ENCODE assay signal across 1 cellular context in the genomic region with DNA sequence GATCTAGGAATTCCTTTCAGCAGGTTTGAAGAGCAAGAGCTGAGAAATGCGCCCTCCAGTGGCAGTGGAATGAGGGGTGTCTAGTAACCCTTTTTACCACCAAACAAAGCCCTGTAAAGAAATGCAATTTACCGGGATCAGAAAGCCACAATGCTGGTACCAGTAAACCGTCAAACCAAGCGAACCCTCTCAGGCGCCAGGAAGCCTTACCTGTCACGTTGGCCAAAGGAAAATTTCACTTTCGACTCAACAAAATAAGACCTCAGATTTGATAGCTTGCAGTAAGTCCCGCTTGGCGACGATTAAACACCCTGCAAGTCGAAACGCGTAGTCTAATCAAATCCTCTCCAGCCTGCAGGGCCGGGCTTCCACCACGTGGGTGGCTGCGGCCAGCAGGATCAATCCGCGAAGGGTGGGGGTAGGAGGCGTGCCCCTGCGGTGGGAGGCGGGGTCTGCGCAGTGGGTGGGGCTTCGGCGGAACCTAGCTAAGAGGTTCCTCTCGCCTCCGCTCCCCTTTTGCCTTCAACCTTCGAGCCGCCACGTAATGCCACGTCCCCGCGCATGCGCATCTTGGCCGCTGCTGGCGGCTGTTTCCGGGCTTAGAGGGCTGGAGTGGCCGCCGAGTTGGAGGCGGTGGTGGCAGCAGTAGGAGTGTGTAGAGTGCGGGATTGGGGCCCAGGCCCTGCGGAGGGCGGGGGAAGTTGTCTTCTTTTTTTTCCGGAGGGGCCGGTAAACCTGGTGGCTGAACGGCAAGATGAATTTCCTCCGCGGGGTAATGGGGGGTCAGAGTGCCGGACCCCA.
A peak's percentile ranks its signal among the peaks of the same experiment; 100 is the strongest.
TF ChIP-seq lines count a peak whose summit lies in the region.

A gene with protein sequence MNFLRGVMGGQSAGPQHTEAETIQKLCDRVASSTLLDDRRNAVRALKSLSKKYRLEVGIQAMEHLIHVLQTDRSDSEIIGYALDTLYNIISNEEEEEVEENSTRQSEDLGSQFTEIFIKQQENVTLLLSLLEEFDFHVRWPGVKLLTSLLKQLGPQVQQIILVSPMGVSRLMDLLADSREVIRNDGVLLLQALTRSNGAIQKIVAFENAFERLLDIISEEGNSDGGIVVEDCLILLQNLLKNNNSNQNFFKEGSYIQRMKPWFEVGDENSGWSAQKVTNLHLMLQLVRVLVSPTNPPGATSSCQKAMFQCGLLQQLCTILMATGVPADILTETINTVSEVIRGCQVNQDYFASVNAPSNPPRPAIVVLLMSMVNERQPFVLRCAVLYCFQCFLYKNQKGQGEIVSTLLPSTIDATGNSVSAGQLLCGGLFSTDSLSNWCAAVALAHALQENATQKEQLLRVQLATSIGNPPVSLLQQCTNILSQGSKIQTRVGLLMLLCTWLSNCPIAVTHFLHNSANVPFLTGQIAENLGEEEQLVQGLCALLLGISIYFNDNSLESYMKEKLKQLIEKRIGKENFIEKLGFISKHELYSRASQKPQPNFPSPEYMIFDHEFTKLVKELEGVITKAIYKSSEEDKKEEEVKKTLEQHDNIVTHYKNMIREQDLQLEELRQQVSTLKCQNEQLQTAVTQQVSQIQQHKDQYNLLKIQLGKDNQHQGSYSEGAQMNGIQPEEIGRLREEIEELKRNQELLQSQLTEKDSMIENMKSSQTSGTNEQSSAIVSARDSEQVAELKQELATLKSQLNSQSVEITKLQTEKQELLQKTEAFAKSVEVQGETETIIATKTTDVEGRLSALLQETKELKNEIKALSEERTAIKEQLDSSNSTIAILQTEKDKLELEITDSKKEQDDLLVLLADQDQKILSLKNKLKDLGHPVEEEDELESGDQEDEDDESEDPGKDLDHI (plus strand): TSS at position 512 of the 801 bp plus-strand sequence. CDS start 243 bp downstream, at position 755.

TF ChIP-seq in HepG2, 621 proteins besides CTCF, POLR2A, EP300 and RAD21 (continued from another document and continues in another):
- TF ChIP-seq, protein P1, sequence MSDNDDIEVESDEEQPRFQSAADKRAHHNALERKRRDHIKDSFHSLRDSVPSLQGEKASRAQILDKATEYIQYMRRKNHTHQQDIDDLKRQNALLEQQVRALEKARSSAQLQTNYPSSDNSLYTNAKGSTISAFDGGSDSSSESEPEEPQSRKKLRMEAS (IDR thresholded peaks at IDR 0.05), result peak; percentile 99
- TF ChIP-seq, protein P2, sequence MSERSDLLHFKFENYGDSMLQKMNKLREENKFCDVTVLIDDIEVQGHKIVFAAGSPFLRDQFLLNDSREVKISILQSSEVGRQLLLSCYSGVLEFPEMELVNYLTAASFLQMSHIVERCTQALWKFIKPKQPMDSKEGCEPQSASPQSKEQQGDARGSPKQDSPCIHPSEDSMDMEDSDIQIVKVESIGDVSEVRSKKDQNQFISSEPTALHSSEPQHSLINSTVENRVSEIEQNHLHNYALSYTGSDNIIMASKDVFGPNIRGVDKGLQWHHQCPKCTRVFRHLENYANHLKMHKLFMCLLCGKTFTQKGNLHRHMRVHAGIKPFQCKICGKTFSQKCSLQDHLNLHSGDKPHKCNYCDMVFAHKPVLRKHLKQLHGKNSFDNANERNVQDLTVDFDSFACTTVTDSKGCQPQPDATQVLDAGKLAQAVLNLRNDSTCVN (CRISPR knock-in tag; IDR thresholded peaks at IDR 0.05; ENCODE audit: borderline replicate concordance), result no peak; the same call in none of the 2 replicates
- TF ChIP-seq PHF21A (CRISPR knock-in tag; IDR thresholded peaks at IDR 0.05) (no peak), CHD4 (IDR thresholded peaks at IDR 0.05; ENCODE audit: borderline replicate concordance, low read length) (no peak; the same call in 1 of the 2 replicates), ELF3 (CRISPR knock-in tag; IDR thresholded peaks at IDR 0.05) (peak; percentile 62; the same call in 1 of the 2 replicates), NAIF1 (CRISPR knock-in tag; IDR thresholded peaks at IDR 0.05; ENCODE audit: borderline replicate concordance) (peak; percentile 84), SIN3A (IDR thresholded peaks at IDR 0.05; ENCODE audit: borderline replicate concordance, low read depth, low read length) (peak; percentile 83; the same call in 1 of the 2 replicates), HDAC1 (CRISPR knock-in tag; IDR thresholded peaks at IDR 0.05) (peak; percentile 51; the same call in 1 of the 2 replicates), EZH2 (conservative IDR thresholded peaks at IDR 0.05; ENCODE audit: low read depth, low read length) (no peak), ZNF343 (CRISPR knock-in tag; IDR thresholded peaks at IDR 0.05) (peak; percentile 66; the same call in 1 of the 2 replicates), REL (CRISPR knock-in tag; conservative IDR thresholded peaks at IDR 0.05) (no peak; the same call in 1 of the 2 replicates), HMG20B (CRISPR knock-in tag; conservative IDR thresholded peaks at IDR 0.05) (no peak; the same call in 1 of the 2 replicates), GABPB1 (CRISPR knock-in tag; IDR thresholded peaks at IDR 0.05) (peak; percentile 90), SRY (CRISPR knock-in tag; IDR thresholded peaks at IDR 0.05) (peak; percentile 56; the same call in 1 of the 2 replicates), JUNB (CRISPR knock-in tag; IDR thresholded peaks at IDR 0.05; ENCODE audit: borderline replicate concordance) (peak; percentile 10; the same call in 1 of the 2 replicates), RFXAP (CRISPR knock-in tag; IDR thresholded peaks at IDR 0.05; ENCODE audit: borderline replicate concordance) (no peak), KDM5A (IDR thresholded peaks at IDR 0.05; ENCODE audit: borderline replicate concordance, low read length) (peak; percentile 20; the same call in 1 of the 2 replicates), RBFOX2 (IDR thresholded peaks at IDR 0.05; ENCODE audit: low read depth, low read length) (peak; percentile 95), CEBPG (CRISPR knock-in tag; IDR thresholded peaks at IDR 0.05) (peak; percentile 41; the same call in 1 of the 2 replicates), GATA4 (IDR thresholded peaks at IDR 0.05; ENCODE audit: borderline replicate concordance, low read depth) (peak; percentile 79), NONO (IDR thresholded peaks at IDR 0.05) (no peak), NONO (CRISPR knock-in tag; conservative IDR thresholded peaks at IDR 0.05) (peak; percentile 64; the same call in 1 of the 2 replicates), DR1 (CRISPR knock-in tag; IDR thresholded peaks at IDR 0.05) (peak; percentile 61), ZFX (CRISPR knock-in tag; IDR thresholded peaks at IDR 0.05; ENCODE audit: low read depth) (peak; percentile 91)
- TF ChIP-seq, protein P3, sequence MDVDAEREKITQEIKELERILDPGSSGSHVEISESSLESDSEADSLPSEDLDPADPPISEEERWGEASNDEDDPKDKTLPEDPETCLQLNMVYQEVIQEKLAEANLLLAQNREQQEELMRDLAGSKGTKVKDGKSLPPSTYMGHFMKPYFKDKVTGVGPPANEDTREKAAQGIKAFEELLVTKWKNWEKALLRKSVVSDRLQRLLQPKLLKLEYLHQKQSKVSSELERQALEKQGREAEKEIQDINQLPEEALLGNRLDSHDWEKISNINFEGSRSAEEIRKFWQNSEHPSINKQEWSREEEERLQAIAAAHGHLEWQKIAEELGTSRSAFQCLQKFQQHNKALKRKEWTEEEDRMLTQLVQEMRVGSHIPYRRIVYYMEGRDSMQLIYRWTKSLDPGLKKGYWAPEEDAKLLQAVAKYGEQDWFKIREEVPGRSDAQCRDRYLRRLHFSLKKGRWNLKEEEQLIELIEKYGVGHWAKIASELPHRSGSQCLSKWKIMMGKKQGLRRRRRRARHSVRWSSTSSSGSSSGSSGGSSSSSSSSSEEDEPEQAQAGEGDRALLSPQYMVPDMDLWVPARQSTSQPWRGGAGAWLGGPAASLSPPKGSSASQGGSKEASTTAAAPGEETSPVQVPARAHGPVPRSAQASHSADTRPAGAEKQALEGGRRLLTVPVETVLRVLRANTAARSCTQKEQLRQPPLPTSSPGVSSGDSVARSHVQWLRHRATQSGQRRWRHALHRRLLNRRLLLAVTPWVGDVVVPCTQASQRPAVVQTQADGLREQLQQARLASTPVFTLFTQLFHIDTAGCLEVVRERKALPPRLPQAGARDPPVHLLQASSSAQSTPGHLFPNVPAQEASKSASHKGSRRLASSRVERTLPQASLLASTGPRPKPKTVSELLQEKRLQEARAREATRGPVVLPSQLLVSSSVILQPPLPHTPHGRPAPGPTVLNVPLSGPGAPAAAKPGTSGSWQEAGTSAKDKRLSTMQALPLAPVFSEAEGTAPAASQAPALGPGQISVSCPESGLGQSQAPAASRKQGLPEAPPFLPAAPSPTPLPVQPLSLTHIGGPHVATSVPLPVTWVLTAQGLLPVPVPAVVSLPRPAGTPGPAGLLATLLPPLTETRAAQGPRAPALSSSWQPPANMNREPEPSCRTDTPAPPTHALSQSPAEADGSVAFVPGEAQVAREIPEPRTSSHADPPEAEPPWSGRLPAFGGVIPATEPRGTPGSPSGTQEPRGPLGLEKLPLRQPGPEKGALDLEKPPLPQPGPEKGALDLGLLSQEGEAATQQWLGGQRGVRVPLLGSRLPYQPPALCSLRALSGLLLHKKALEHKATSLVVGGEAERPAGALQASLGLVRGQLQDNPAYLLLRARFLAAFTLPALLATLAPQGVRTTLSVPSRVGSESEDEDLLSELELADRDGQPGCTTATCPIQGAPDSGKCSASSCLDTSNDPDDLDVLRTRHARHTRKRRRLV (CRISPR knock-in tag; IDR thresholded peaks at IDR 0.05), result peak; percentile 30; the same call in 1 of the 2 replicates
- TF ChIP-seq, protein P4, sequence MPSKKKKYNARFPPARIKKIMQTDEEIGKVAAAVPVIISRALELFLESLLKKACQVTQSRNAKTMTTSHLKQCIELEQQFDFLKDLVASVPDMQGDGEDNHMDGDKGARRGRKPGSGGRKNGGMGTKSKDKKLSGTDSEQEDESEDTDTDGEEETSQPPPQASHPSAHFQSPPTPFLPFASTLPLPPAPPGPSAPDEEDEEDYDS (CRISPR knock-in tag; IDR thresholded peaks at IDR 0.05), result peak; percentile 93
- TF ChIP-seq, protein P5, sequence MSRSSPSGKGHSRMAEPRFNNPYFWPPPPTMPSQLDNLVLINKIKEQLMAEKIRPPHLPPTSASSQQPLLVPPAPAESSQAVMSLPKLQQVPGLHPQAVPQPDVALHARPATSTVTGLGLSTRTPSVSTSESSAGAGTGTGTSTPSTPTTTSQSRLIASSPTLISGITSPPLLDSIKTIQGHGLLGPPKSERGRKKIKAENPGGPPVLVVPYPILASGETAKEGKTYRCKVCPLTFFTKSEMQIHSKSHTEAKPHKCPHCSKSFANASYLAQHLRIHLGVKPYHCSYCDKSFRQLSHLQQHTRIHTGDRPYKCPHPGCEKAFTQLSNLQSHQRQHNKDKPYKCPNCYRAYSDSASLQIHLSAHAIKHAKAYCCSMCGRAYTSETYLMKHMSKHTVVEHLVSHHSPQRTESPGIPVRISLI (CRISPR knock-in tag; IDR thresholded peaks at IDR 0.05; ENCODE audit: borderline replicate concordance), result peak; percentile 48; the same call in 1 of the 2 replicates
- TF ChIP-seq, protein P6, sequence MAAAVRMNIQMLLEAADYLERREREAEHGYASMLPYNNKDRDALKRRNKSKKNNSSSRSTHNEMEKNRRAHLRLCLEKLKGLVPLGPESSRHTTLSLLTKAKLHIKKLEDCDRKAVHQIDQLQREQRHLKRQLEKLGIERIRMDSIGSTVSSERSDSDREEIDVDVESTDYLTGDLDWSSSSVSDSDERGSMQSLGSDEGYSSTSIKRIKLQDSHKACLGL (CRISPR knock-in tag; IDR thresholded peaks at IDR 0.05), result peak; percentile 56; the same call in 1 of the 2 replicates
- TF ChIP-seq, protein P7, sequence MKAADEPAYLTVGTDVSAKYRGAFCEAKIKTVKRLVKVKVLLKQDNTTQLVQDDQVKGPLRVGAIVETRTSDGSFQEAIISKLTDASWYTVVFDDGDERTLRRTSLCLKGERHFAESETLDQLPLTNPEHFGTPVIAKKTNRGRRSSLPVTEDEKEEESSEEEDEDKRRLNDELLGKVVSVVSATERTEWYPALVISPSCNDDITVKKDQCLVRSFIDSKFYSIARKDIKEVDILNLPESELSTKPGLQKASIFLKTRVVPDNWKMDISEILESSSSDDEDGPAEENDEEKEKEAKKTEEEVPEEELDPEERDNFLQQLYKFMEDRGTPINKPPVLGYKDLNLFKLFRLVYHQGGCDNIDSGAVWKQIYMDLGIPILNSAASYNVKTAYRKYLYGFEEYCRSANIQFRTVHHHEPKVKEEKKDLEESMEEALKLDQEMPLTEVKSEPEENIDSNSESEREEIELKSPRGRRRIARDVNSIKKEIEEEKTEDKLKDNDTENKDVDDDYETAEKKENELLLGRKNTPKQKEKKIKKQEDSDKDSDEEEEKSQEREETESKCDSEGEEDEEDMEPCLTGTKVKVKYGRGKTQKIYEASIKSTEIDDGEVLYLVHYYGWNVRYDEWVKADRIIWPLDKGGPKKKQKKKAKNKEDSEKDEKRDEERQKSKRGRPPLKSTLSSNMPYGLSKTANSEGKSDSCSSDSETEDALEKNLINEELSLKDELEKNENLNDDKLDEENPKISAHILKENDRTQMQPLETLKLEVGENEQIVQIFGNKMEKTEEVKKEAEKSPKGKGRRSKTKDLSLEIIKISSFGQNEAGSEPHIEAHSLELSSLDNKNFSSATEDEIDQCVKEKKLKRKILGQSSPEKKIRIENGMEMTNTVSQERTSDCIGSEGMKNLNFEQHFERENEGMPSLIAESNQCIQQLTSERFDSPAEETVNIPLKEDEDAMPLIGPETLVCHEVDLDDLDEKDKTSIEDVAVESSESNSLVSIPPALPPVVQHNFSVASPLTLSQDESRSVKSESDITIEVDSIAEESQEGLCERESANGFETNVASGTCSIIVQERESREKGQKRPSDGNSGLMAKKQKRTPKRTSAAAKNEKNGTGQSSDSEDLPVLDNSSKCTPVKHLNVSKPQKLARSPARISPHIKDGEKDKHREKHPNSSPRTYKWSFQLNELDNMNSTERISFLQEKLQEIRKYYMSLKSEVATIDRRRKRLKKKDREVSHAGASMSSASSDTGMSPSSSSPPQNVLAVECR (CRISPR knock-in tag; IDR thresholded peaks at IDR 0.05; ENCODE audit: borderline replicate concordance), result peak; percentile 84; the same call in 1 of the 2 replicates
- TF ChIP-seq, protein P8, sequence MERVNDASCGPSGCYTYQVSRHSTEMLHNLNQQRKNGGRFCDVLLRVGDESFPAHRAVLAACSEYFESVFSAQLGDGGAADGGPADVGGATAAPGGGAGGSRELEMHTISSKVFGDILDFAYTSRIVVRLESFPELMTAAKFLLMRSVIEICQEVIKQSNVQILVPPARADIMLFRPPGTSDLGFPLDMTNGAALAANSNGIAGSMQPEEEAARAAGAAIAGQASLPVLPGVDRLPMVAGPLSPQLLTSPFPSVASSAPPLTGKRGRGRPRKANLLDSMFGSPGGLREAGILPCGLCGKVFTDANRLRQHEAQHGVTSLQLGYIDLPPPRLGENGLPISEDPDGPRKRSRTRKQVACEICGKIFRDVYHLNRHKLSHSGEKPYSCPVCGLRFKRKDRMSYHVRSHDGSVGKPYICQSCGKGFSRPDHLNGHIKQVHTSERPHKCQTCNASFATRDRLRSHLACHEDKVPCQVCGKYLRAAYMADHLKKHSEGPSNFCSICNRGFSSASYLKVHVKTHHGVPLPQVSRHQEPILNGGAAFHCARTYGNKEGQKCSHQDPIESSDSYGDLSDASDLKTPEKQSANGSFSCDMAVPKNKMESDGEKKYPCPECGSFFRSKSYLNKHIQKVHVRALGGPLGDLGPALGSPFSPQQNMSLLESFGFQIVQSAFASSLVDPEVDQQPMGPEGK (CRISPR knock-in tag; IDR thresholded peaks at IDR 0.05), result no peak; the same call in 1 of the 2 replicates
